In genomic region chr11:69298778-69299461, GRCh38 we compare ENCODE assay signal across 8 cellular contexts. TPM values are rescaled to one million over a fixed set of nuclear protein-coding genes. Genes with fewer than 3 reads are reported as not detected.
DNase-seq lines count a peak whose midpoint lies in the region; ATAC-seq and TF ChIP-seq lines count a peak whose summit lies in the region.

No MANE protein-coding gene starts in this region.

- no peak for DNase-seq in CD8-positive, alpha-beta T cell
- DNase-seq in M059J (ENCODE audit: low read depth): peak; percentile 65
- DNase-seq in coronary artery (ENCODE audit: low spot score): no peak
- DNase-seq in neuronal stem cell (ENCODE audit: low spot score): no peak
- no peak for DNase-seq in NCI-H510A treated with DMSO at 0.1 percent for 48 hours (lab: John Stamatoyannopoulos, UW)
- no peak for DNase-seq in middle frontal gyrus (ENCODE audit: extremely low spot score, low spot score)
- no peak for DNase-seq in activated CD8-positive, alpha-beta memory T cell treated with anti-CD3 and anti-CD28 coated beads for 24 hours

- H2AFZ ChIP-seq in neuronal stem cell (ENCODE audit: low read length): peak overlapping the region; percentile 56

- H4K8ac ChIP-seq in neuronal stem cell (ENCODE audit: low read depth, low read length): no peak overlapping the region

- POLR2A ChIA-PET in CD8-positive, alpha-beta T cell (lab: Charles Lee): interaction anchor here (0.6 kb wide), 1 partner anchor 318 kb away, joined by 3 read pairs; the partner anchor contains the start of gene MRGPRD

- WGBS in neuronal stem cell (ENCODE audit: extremely low coverage in 2 of 2, insufficient read length in 2 of 2, insufficient replicate concordance in 1 of 2), 2 donors: no CpG with 5 or more reads among the region's 17 CpGs

- no peak for ATAC-seq in CD8-positive, alpha-beta T cell
- ATAC-seq in GM21515 (IDR thresholded peaks at IDR 0.05; ENCODE audit: unreplicated experiment): no peak

- H3K4ac ChIP-seq in neuronal stem cell (ENCODE audit: low read length): no peak overlapping the region

- TF ChIP-seq CTCF in CD8-positive, alpha-beta T cell (IDR thresholded peaks at IDR 0.05): no peak
- no peak for TF ChIP-seq CTCF in coronary artery (IDR thresholded peaks at IDR 0.05)

- H3K79me1 ChIP-seq in neuronal stem cell (ENCODE audit: low read depth, low read length): no peaks in the 10 kb centered on the region

- peak overlapping the region; percentile 73 for H2BK12ac ChIP-seq in neuronal stem cell (ENCODE audit: low read length)

- no peaks in the 10 kb centered on the region for H3K9me3 ChIP-seq in CD8-positive, alpha-beta T cell (ENCODE audit: low read length)
- H3K9me3 ChIP-seq in neuronal stem cell (replicated peaks in 1 of 2; ENCODE audit: control insufficient read depth in 2 of 2, insufficient read depth in 1 of 2, low read depth in 1 of 2, low read length in 2 of 2): no peaks in the 10 kb centered on the region

- H3K4me1 ChIP-seq in CD8-positive, alpha-beta T cell (ENCODE audit: insufficient read depth, low read length): peaks cover 37% of the 10 kb centered on the region
- peaks cover 10 to 14% of the 10 kb centered on the region in 2 donors for H3K4me1 ChIP-seq in neuronal stem cell (ENCODE audit: control insufficient read depth in 2 of 2, insufficient read depth in 1 of 2, low read depth in 1 of 2, low read length in 2 of 2)

- CTCF ChIA-PET in CD8-positive, alpha-beta T cell (lab: Charles Lee): interaction anchor here (1.0 to 8.4 kb wide), 2 partner anchors 345 to 371 kb away, joined by 3 to 96 read pairs; no protein-coding TSS in a partner anchor

- H2AK5ac ChIP-seq in neuronal stem cell (ENCODE audit: low read depth, low read length): peak overlapping the region; percentile 82

- H3K4me3 Mint-ChIP-seq in CD8-positive, alpha-beta T cell: peak overlapping the region; percentile 72

- no peak overlapping the region for H4K91ac ChIP-seq in neuronal stem cell (ENCODE audit: low read depth, low read length, poor library complexity)

- peak overlapping the region; percentile 54 for H3K18ac ChIP-seq in neuronal stem cell (ENCODE audit: low read length)

- no peaks in the 10 kb centered on the region for H3K36me3 ChIP-seq in CD8-positive, alpha-beta T cell (ENCODE audit: insufficient read depth, low read length)
- no peaks in the 10 kb centered on the region for H3K36me3 ChIP-seq in neuronal stem cell (replicated peaks in 1 of 2; ENCODE audit: control insufficient read depth in 2 of 2, insufficient read depth in 2 of 2, low read length in 2 of 2)

- no peak overlapping the region for H3K23ac ChIP-seq in neuronal stem cell (ENCODE audit: low read depth, low read length, poor library complexity)

- H3K27ac Mint-ChIP-seq in CD8-positive, alpha-beta T cell: peak overlapping the region; percentile 86

- H3K14ac ChIP-seq in neuronal stem cell (ENCODE audit: low read length): peak overlapping the region; percentile 77

- H3K27me3 ChIP-seq in CD8-positive, alpha-beta T cell (ENCODE audit: insufficient read depth, low read length): no peaks in the 10 kb centered on the region
- peaks cover 0 to 2% (median 2%) of the 10 kb centered on the region in 3 experiments for H3K27me3 ChIP-seq in neuronal stem cell (ENCODE audit: control insufficient read depth in 3 of 3, insufficient read depth in 3 of 3, low read depth in 1 of 3, low read length in 3 of 3)

- intact Hi-C loops in CD8-positive, alpha-beta T cell (cut with DNase I, micrococcal nuclease): loop anchor here in 1 of 2 experiments (1.0 kb wide), 1 partner anchor 38 kb away; no protein-coding TSS in a partner anchor

- H2BK15ac ChIP-seq in neuronal stem cell (ENCODE audit: low read length): peak overlapping the region; percentile 69

- H3K36me3 Mint-ChIP-seq in CD8-positive, alpha-beta T cell: no peaks in the 10 kb centered on the region

- H3K27ac ChIP-seq in CD8-positive, alpha-beta T cell (ENCODE audit: low read depth, low read length): no peak overlapping the region
- peak overlapping the region in 1 of 2 donors; percentile 85 for H3K27ac ChIP-seq in coronary artery
- H3K27ac ChIP-seq in neuronal stem cell (replicated peaks; ENCODE audit: low read length): no peak overlapping the region

- no peaks in the 10 kb centered on the region for H3K9me3 Mint-ChIP-seq in CD8-positive, alpha-beta T cell

- H2BK120ac ChIP-seq in neuronal stem cell (ENCODE audit: low read depth, low read length): no peak overlapping the region

- peak overlapping the region; percentile 17 for H2BK5ac ChIP-seq in neuronal stem cell (ENCODE audit: low read length)

- H3K27me3 Mint-ChIP-seq in CD8-positive, alpha-beta T cell (ENCODE audit: low read depth): no peaks in the 10 kb centered on the region

- H3K4me3 ChIP-seq in CD8-positive, alpha-beta T cell (ENCODE audit: low read depth, low read length): no peak overlapping the region
- H3K4me3 ChIP-seq in coronary artery (peak overlapping the region; percentile 40), neuronal stem cell (ENCODE audit: low read length in 2 of 2) (no peak overlapping the region)

- peaks cover 53% of the 10 kb centered on the region for H3K4me1 Mint-ChIP-seq in CD8-positive, alpha-beta T cell (ENCODE audit: low read depth)

- no peak overlapping the region for H3K4me2 ChIP-seq in neuronal stem cell (ENCODE audit: insufficient read depth, low read length, poor library complexity, severe bottlenecking)

- H3K9ac ChIP-seq in neuronal stem cell (ENCODE audit: low read depth, low read length, poor library complexity): peak overlapping the region; percentile 24

RNA-seq across cellular contexts. Expression of gene MYEOV, which starts 5.0 kb away (rescaled TPM):
- under 1 TPM in 1 of 2 experiments, not detected in 1; 0.57 TPM for total RNA-seq in CD8-positive, alpha-beta T cell
- total RNA-seq in M059J (2014; rRNA removed; shearing (Covaris generic)): 2.7 TPM in 2 replicates
- 0.08 TPM for polyA plus RNA-seq in neuronal stem cell (2013, experiment 1 of 2)
- 0.26 TPM for polyA plus RNA-seq in neuronal stem cell (2013, experiment 2 of 2)
